8 cellular contexts compared by ENCODE assay signal in the genomic region with DNA sequence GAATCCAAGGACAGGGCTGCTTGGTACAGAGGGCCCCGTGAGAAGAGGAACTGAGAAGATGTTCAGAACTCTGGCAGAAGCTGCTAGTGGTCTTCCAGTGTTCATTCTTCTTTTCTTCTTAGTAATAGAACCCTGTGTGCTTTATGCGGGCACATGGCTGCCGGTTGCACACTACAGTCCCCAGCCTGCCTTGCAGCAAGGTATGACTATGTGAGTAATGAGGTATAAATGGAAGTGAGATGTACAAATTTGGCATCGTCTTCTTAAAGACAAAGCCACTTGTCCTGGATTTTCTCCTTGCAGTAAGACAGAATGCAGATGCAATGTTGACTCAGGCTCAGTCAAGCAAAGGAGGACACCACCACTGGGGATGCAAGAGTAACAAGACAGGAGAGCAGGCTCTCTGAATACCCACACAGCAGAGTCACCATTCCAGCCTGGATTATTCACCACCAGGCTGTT. TPM values are rescaled to one million over a fixed set of nuclear protein-coding genes. Genes with fewer than 3 reads are reported as not detected.
DNase-seq lines count a peak whose midpoint lies in the region; ATAC-seq and TF ChIP-seq lines count a peak whose summit lies in the region.

No MANE protein-coding gene starts in this region.

- H3K27ac ChIP-seq in colonic mucosa: no peak overlapping the region

- ATAC-seq in GM18511 (IDR thresholded peaks at IDR 0.05; ENCODE audit: unreplicated experiment) (peak; percentile 78), GM21717 (IDR thresholded peaks at IDR 0.05; ENCODE audit: unreplicated experiment) (peak; percentile 86), HG03460 (IDR thresholded peaks at IDR 0.05; ENCODE audit: unreplicated experiment) (peak; percentile 56)

- TF ChIP-seq CTCF in colonic mucosa (IDR thresholded peaks at IDR 0.05): no peak

- no peaks in the 10 kb centered on the region for H3K27me3 ChIP-seq in colonic mucosa

- DNase-seq in globus pallidus (ENCODE audit: low spot score) (peak; percentile 59), colonic mucosa (no peak), NCI-H1105 (lab: John Stamatoyannopoulos, UW) (no peak), NCI-H345 (lab: John Stamatoyannopoulos, UW) (no peak), NCI-H1694 treated with DMSO at 0.1 percent for 48 hours (lab: John Stamatoyannopoulos, UW) (no peak)

- H3K4me1 ChIP-seq in colonic mucosa: peaks cover 6% of the 10 kb centered on the region

- H3K9me3 ChIP-seq in colonic mucosa: no peaks in the 10 kb centered on the region

- no peak overlapping the region for H3K4me3 ChIP-seq in colonic mucosa

- intact Hi-C loops in colonic mucosa (cut with DNase I): no loop called here

- H3K36me3 ChIP-seq in colonic mucosa: no peaks in the 10 kb centered on the region

- H3K9ac ChIP-seq in colonic mucosa (ENCODE audit: low read depth in 2 of 2, low read length in 2 of 2): no peak overlapping the region

RNA-seq across cellular contexts. Expression of gene ATP1B1, which starts 15.0 kb away (rescaled TPM):
- 100 to 1,000 TPM; 378 to 678 TPM for total RNA-seq in colonic mucosa
